In the genomic region with DNA sequence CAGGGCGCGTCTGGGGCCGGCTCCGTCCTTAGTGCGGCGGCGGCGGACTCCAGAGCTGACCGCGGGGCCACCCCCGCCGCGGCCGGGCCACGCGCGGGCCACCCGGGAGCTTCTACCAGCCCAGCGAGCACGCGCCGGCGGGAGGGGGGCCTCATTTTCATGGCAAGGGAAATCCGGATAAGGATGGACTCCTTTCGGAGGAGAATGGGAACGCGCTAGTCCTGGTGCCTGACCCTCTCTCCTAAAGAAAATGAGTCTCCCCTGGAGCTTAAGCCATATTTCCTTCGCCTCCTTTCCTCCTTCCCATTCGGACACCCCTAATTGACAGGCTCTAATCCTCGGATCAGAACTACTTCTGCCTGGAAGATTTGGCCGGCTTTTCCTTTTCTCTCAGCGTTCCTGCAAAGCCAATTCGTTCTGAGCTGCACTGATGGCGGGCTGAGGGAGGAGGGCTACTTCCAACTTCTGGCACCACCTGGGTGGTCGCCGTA, we compare ENCODE assay signal across 8 cellular contexts.
DNase-seq lines count a peak whose midpoint lies in the region; ATAC-seq and TF ChIP-seq lines count a peak whose summit lies in the region.

No MANE protein-coding gene starts in this region.

- H3K4me1 ChIP-seq in GM23338 (ENCODE audit: insufficient read depth): peaks cover 25% of the 10 kb centered on the region
- peaks cover 0 to 13% of the 10 kb centered on the region in 2 donors for H3K4me1 ChIP-seq in right atrium auricular region
- peaks cover 23% of the 10 kb centered on the region for H3K4me1 ChIP-seq in skeletal muscle satellite cell (ENCODE audit: control insufficient read depth, insufficient read depth, low read length)

- DNase-seq in GM23338 (ENCODE audit: low spot score) (peak; percentile 70), right atrium auricular region (ENCODE audit: low spot score) (no peak), posterior vena cava (ENCODE audit: low spot score) (no peak), NCI-H748 (lab: John Stamatoyannopoulos, UW; ENCODE audit: unreplicated experiment) (no peak)
- no peak for DNase-seq in activated naive CD8-positive, alpha-beta T cell treated with anti-CD3 and anti-CD28 coated beads, Interleukin-2, amount 50 U/mL, for 24 hours
- no peak for DNase-seq in stimulated activated naive CD4-positive, alpha-beta T cell (lab: John Stamatoyannopoulos, UW)

- H3K9me2 ChIP-seq in GM23338 (ENCODE audit: insufficient read depth): 0 out of 2 replicates have a peak, but pooled peaks cover 3% of the 10 kb centered on the region

- H3K27me3 ChIP-seq in GM23338 (ENCODE audit: insufficient read depth): peaks cover 10% of the 10 kb centered on the region
- H3K27me3 ChIP-seq in right atrium auricular region: peaks cover 0 to 3% of the 10 kb centered on the region in 2 donors
- H3K27me3 ChIP-seq in skeletal muscle satellite cell (ENCODE audit: control insufficient read depth, insufficient read depth, low read length): no peaks in the 10 kb centered on the region

- intact Hi-C loops in posterior vena cava (cut with DNase I): no loop called here

- H3K9me3 Mint-ChIP-seq in GM23338: peaks cover 6% of the 10 kb centered on the region; the same call in 2 of the 3 replicates
- no peaks in the 10 kb centered on the region for H3K9me3 Mint-ChIP-seq in activated naive CD8-positive, alpha-beta T cell treated with anti-CD3 and anti-CD28 coated beads, Interleukin-2, amount 50 U/mL, for 24 hours

- no peaks in the 10 kb centered on the region for H3K79me2 ChIP-seq in GM23338 (replicated peaks; ENCODE audit: insufficient read depth)

- H3K4me2 ChIP-seq in GM23338 (peak overlapping the region; percentile 90), skeletal muscle satellite cell (ENCODE audit: low read length) (peak overlapping the region; percentile 85)

- H3K36me3 ChIP-seq in GM23338 (ENCODE audit: insufficient read depth): no peaks in the 10 kb centered on the region
- H3K36me3 ChIP-seq in right atrium auricular region: no peaks in the 10 kb centered on the region
- H3K36me3 ChIP-seq in skeletal muscle satellite cell (ENCODE audit: insufficient read depth, low read length): no peaks in the 10 kb centered on the region

- H3K4me3 Mint-ChIP-seq in GM23338: peak overlapping the region; percentile 91
- H3K4me3 Mint-ChIP-seq in activated naive CD8-positive, alpha-beta T cell treated with anti-CD3 and anti-CD28 coated beads, Interleukin-2, amount 50 U/mL, for 24 hours: peak overlapping the region; percentile 61

- no peaks in the 10 kb centered on the region for H3F3A ChIP-seq in GM23338 (replicated peaks; ENCODE audit: low read depth)

- H4K20me1 ChIP-seq in GM23338 (replicated peaks; ENCODE audit: insufficient read depth): no peaks in the 10 kb centered on the region

- ATAC-seq in GM23338 (peak; percentile 13), GM21619 (IDR thresholded peaks at IDR 0.05; ENCODE audit: unreplicated experiment) (no peak)
- no peak for ATAC-seq in activated naive CD8-positive, alpha-beta T cell treated with anti-CD3 and anti-CD28 coated beads, Interleukin-2, amount 50 U/mL, for 24 hours

- no peak overlapping the region for H3K27ac ChIP-seq in GM23338 (ENCODE audit: low read depth)
- peak overlapping the region in 1 of 2 donors; percentile 51 for H3K27ac ChIP-seq in right atrium auricular region

- TF ChIP-seq CTCF in GM23338 (conservative IDR thresholded peaks at IDR 0.05; ENCODE audit: low read depth in 2 of 2) (no peak), right atrium auricular region (IDR thresholded peaks at IDR 0.05) (no peak)

- H3K27me3 Mint-ChIP-seq in GM23338 (ENCODE audit: insufficient read depth, low read depth, poor library complexity): peaks cover 13% of the 10 kb centered on the region
- H3K27me3 Mint-ChIP-seq in activated naive CD8-positive, alpha-beta T cell treated with anti-CD3 and anti-CD28 coated beads, Interleukin-2, amount 50 U/mL, for 24 hours: peaks cover 36% of the 10 kb centered on the region

- no peak overlapping the region for H3K27ac Mint-ChIP-seq in GM23338
- no peak overlapping the region for H3K27ac Mint-ChIP-seq in activated naive CD8-positive, alpha-beta T cell treated with anti-CD3 and anti-CD28 coated beads, Interleukin-2, amount 50 U/mL, for 24 hours

- peak overlapping the region; percentile 83 for H3K4me3 ChIP-seq in GM23338
- peak overlapping the region; percentile 61 to 64 for H3K4me3 ChIP-seq in right atrium auricular region
- H3K4me3 ChIP-seq in skeletal muscle satellite cell (ENCODE audit: low read length): peak overlapping the region; percentile 93

- peaks cover 22% of the 10 kb centered on the region for H3K4me1 Mint-ChIP-seq in GM23338
- H3K4me1 Mint-ChIP-seq in activated naive CD8-positive, alpha-beta T cell treated with anti-CD3 and anti-CD28 coated beads, Interleukin-2, amount 50 U/mL, for 24 hours: peaks cover 14% of the 10 kb centered on the region

- peak overlapping the region; percentile 75; the same call in 1 of the 2 replicates for H2AFZ ChIP-seq in GM23338

- no peaks in the 10 kb centered on the region; the same call in 2 of the 3 replicates for H3K36me3 Mint-ChIP-seq in GM23338 (ENCODE audit: low read depth)
- H3K36me3 Mint-ChIP-seq in activated naive CD8-positive, alpha-beta T cell treated with anti-CD3 and anti-CD28 coated beads, Interleukin-2, amount 50 U/mL, for 24 hours (ENCODE audit: low read depth): no peaks in the 10 kb centered on the region

- H3K9ac ChIP-seq in skeletal muscle satellite cell (ENCODE audit: low read depth, low read length): peak overlapping the region; percentile 95

- no peaks in the 10 kb centered on the region for H3K9me3 ChIP-seq in right atrium auricular region
- H3K9me3 ChIP-seq in skeletal muscle satellite cell (replicated peaks; ENCODE audit: low read length): no peaks in the 10 kb centered on the region

TF ChIP-seq in GM23338, 12 proteins besides CTCF, POLR2A, EP300 and RAD21:
- TF ChIP-seq POLR2AphosphoS5 (IDR thresholded peaks at IDR 0.05; ENCODE audit: low read depth) (peak; percentile 33; the same call in 1 of the 2 replicates), CREB1 (CRISPR knock-in tag; IDR thresholded peaks at IDR 0.05; ENCODE audit: low read depth) (no peak)
